Comparison of ENCODE assay signal across 8 cellular contexts in the genomic region with DNA sequence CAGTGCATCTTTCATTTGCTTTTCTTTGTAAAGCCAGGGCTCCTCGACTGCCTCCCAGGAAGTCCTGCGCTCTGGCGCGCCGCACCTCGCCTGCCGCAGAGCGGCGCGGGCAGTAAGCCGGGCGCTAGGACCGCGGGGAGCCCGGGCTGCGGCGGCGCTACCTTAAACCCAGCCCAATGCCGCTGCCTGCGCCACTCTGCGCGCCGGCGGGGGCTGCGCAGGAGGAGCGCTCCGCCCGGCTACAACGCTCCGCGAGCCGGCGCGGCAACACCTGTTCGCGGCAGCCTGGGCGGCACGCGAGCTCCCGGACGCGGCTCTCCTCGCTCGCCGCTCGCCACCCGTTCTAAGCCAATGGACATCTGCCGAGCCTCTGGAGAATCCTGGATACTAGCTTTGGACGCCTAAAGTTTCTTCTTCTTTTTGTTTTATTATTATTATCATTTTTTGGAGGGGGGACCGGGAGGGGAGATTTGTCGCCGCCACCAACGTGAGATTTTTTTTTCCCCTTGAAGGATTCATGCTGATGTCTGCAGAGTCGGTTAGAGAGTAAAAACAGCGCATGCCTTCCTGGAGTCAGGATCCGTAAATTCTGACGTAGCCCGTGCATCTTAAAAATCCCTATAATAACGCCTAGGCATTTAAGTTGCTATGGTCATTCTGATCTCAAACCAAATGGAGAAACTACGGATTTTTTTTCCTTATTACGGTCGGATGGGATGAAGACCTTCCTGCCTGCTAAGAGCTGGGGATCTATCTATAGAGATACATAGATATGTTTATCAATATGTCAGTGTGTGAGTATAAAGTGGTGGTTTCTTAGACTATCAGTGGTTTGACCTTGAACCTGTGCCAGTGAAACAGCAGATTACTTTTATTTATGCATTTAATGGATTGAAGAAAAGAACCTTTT. TPM values are rescaled to one million over a fixed set of nuclear protein-coding genes. Genes with fewer than 3 reads are reported as not detected.
DNase-seq lines count a peak whose midpoint lies in the region; ATAC-seq and TF ChIP-seq lines count a peak whose summit lies in the region.

TSS of gene FGF9 (plus strand) at position 191 of the 910 bp plus-strand sequence. CDS start 840 bp downstream, outside the sequence.

- under 1% methylated on average over 42 of the region's 62 CpGs for WGBS in esophagus muscularis mucosa

- H3K4me1 ChIP-seq in NT2/D1 (ENCODE audit: insufficient read depth, insufficient read length) (no peaks in the 10 kb centered on the region), esophagus muscularis mucosa (peaks cover 46 to 75% (median 66%) of the 10 kb centered on the region in 4 donors)

- no peak for TF ChIP-seq EP300 in esophagus muscularis mucosa (IDR thresholded peaks at IDR 0.05)

- ATAC-seq in GM19438 (IDR thresholded peaks at IDR 0.05; ENCODE audit: low read depth, unreplicated experiment): peak; percentile 46
- peak; percentile 77 for ATAC-seq in HG03521 (IDR thresholded peaks at IDR 0.05; ENCODE audit: unreplicated experiment)
- ATAC-seq in stimulated activated memory B cell treated with anti-CD40 and anti-IgM and Interleukin-4, amounts not matched to agents 10 μg/mL and 1 μg/mL and 100 μg/mL, for 72 hours: peak; percentile 91

- TF ChIP-seq CTCF in esophagus muscularis mucosa (IDR thresholded peaks at IDR 0.05): peak in 1 of 3 experiments; percentile 4

- H3K4me3 ChIP-seq in NT2/D1 (ENCODE audit: insufficient read length, low read depth) (peak within 1 kb of the TSS; percentile 51), esophagus muscularis mucosa (peak within 1 kb of the TSS; percentile 60 to 77 (median 66))

- H3K36me3 ChIP-seq in NT2/D1 (ENCODE audit: insufficient read depth, insufficient read length, low read length) (no peaks in the 10 kb centered on the region), esophagus muscularis mucosa (no peaks in the 10 kb centered on the region)

- peaks cover 50% of the 10 kb centered on the region for H3K4me1 Mint-ChIP-seq in stimulated activated memory B cell treated with anti-CD40 and anti-IgM and Interleukin-4, amounts not matched to agents 10 μg/mL and 1 μg/mL and 100 μg/mL, for 72 hours

- H3K9me3 Mint-ChIP-seq in stimulated activated memory B cell treated with anti-CD40 and anti-IgM and Interleukin-4, amounts not matched to agents 10 μg/mL and 1 μg/mL and 100 μg/mL, for 72 hours: no peaks in the 10 kb centered on the region

- peaks cover 57% of the 10 kb centered on the region for H3K27me3 Mint-ChIP-seq in stimulated activated memory B cell treated with anti-CD40 and anti-IgM and Interleukin-4, amounts not matched to agents 10 μg/mL and 1 μg/mL and 100 μg/mL, for 72 hours

- H3K27me3 ChIP-seq in NT2/D1 (ENCODE audit: insufficient read depth, insufficient read length) (peaks cover 66% of the 10 kb centered on the region), esophagus muscularis mucosa (peaks cover 0 to 86% (median 38%) of the 10 kb centered on the region in 4 donors)

- DNase-seq in Caki2 (ENCODE audit: low read depth) (peak; percentile 72), NT2/D1 (ENCODE audit: low read depth, low spot score) (no peak), activated T-cell treated with anti-CD3 and anti-CD28 coated beads for 48 hours (ENCODE audit: low read depth) (peak; percentile 77), esophagus muscularis mucosa (ENCODE audit: extremely low spot score) (no peak), myocyte (ENCODE audit: low read depth) (peak; percentile 84)

- no peak for TF ChIP-seq POLR2A in esophagus muscularis mucosa (IDR thresholded peaks at IDR 0.05; ENCODE audit: low read depth)

- H3K27ac Mint-ChIP-seq in stimulated activated memory B cell treated with anti-CD40 and anti-IgM and Interleukin-4, amounts not matched to agents 10 μg/mL and 1 μg/mL and 100 μg/mL, for 72 hours: peak within 1 kb of the TSS; percentile 59

- H3K9ac ChIP-seq in NT2/D1 (ENCODE audit: insufficient read length, low read depth): peak within 1 kb of the TSS; percentile 61

- peak within 1 kb of the TSS; percentile 48 to 63 (median 58) for H3K27ac ChIP-seq in esophagus muscularis mucosa (replicated peaks in 1 of 4)

- peak within 1 kb of the TSS; percentile 88 for H3K4me3 Mint-ChIP-seq in stimulated activated memory B cell treated with anti-CD40 and anti-IgM and Interleukin-4, amounts not matched to agents 10 μg/mL and 1 μg/mL and 100 μg/mL, for 72 hours

- no peaks in the 10 kb centered on the region for H3K36me3 Mint-ChIP-seq in stimulated activated memory B cell treated with anti-CD40 and anti-IgM and Interleukin-4, amounts not matched to agents 10 μg/mL and 1 μg/mL and 100 μg/mL, for 72 hours

- in situ Hi-C loops in Caki2 (cut with HindIII; ENCODE audit: low pct_unique_long_range_greater_than_20kb, low sequenced_read_pairs): no loop called here

- H3K9me3 ChIP-seq in NT2/D1 (ENCODE audit: insufficient read depth, low read length) (no peaks in the 10 kb centered on the region), esophagus muscularis mucosa (no peaks in the 10 kb centered on the region)

- intact Hi-C loops in esophagus muscularis mucosa (cut with DNase I): no loop called here

RNA-seq across cellular contexts. Expression of gene FGF9, which starts in this region (rescaled TPM):
- total RNA-seq in Caki2 (2014; rRNA removed; shearing (Covaris generic); ENCODE audit: low replicate concordance): not detected in 2 replicates
- total RNA-seq in esophagus muscularis mucosa (1 to 10 TPM in 3 of 4 donors, under 1 TPM in 1; 0.50 to 1.9 (median 1.5) TPM), myocyte (0.21 and 2.4 TPM in 2 replicates)
- 0.10 TPM for polyA plus RNA-seq in myocyte (2012)

Comparison
In these comparisons a context has a peak if more than half of its experiments do, and no peak if none do; other contexts are left out.
1. Peak in DNase-seq in Caki2; RNA of the gene not detected or under 1 TPM.
2. DNase-seq: peak in activated T-cell treated with anti-CD3 and anti-CD28 coated beads for 48 hours (single experiment) and myocyte (single experiment); none in NT2/D1 (single experiment) and esophagus muscularis mucosa (single experiment).
3. Peak in every context shown above with its lines, with median percentiles within 50 percentile points of each other: ATAC-seq.